ENCODE assay signal across 8 cellular contexts in genomic region chr2:125516496-125517109, GRCh38.
A peak's percentile ranks its signal among the peaks of the same experiment; 100 is the strongest.
DNase-seq lines count a peak whose midpoint lies in the region; ATAC-seq and TF ChIP-seq lines count a peak whose summit lies in the region.

No MANE protein-coding gene starts in this region.

- intact Hi-C loops in esophagus squamous epithelium (cut with DNase I) = no loop called here

- H3K36me3 ChIP-seq in kidney epithelial cell (ENCODE audit: control insufficient read depth, insufficient read depth, low read length) = no peaks in the 10 kb centered on the region
- no peaks in the 10 kb centered on the region for H3K36me3 ChIP-seq in esophagus squamous epithelium

- no peaks in the 10 kb centered on the region for H3K27me3 ChIP-seq in kidney epithelial cell (ENCODE audit: control insufficient read depth, insufficient read depth, low read length)
- H3K27me3 ChIP-seq in esophagus squamous epithelium = no peaks in the 10 kb centered on the region

- ATAC-seq in HG02642 (IDR thresholded peaks at IDR 0.05; ENCODE audit: poor library complexity, unreplicated experiment) = peak; percentile 69
- no peak for ATAC-seq in GM18861 (IDR thresholded peaks at IDR 0.05; ENCODE audit: unreplicated experiment)
- no peak for ATAC-seq in GM21576 (IDR thresholded peaks at IDR 0.05; ENCODE audit: unreplicated experiment)

- CTCF ChIA-PET in RWPE1 (lab: Yijun Ruan, JAX) = interaction anchor here (0.5 to 0.8 kb wide), 5 partner anchors 18 to 667 kb away, joined by 3 to 5 read pairs (median 4); no protein-coding TSS in a partner anchor

- no peak overlapping the region for H3K27ac ChIP-seq in RWPE1
- no peak overlapping the region for H3K27ac ChIP-seq in esophagus squamous epithelium

- DNase-seq in GM03348 (ENCODE audit: low spot score) (peak; percentile 12), RWPE1 (ENCODE audit: low spot score) (peak; percentile 15), kidney epithelial cell (ENCODE audit: low read depth) (no peak), esophagus squamous epithelium (lab: John Stamatoyannopoulos, UW) (no peak)
- no peak for DNase-seq in stimulated activated naive CD4-positive, alpha-beta T cell treated with Interleukin-2 at 50 U/mL for 16 hours (lab: John Stamatoyannopoulos, UW)

- 62 to 63% methylated on average over 3 of the region's 3 CpGs for WGBS in esophagus squamous epithelium, 2 donors

- H3K9me3 ChIP-seq in esophagus squamous epithelium = peaks cover 0 to 10% (median 3%) of the 10 kb centered on the region in 3 donors

- TF ChIP-seq POLR2A in esophagus squamous epithelium (IDR thresholded peaks at IDR 0.05) = no peak

- POLR2A ChIA-PET in RWPE1 (lab: Yijun Ruan, JAX; ENCODE audit: low non-redundant PET) = no interaction called here

- no peaks in the 10 kb centered on the region for H3K4me1 ChIP-seq in esophagus squamous epithelium

- H3K4me3 ChIP-seq in kidney epithelial cell (ENCODE audit: low read depth, low read length) = no peak overlapping the region
- no peak overlapping the region for H3K4me3 ChIP-seq in esophagus squamous epithelium

- peak; percentile 55 for TF ChIP-seq CTCF in RWPE1 (conservative IDR thresholded peaks at IDR 0.05; ENCODE audit: low read depth)
- TF ChIP-seq CTCF in kidney epithelial cell (IDR thresholded peaks at IDR 0.05; ENCODE audit: insufficient read depth, low read length, poor library complexity, severe bottlenecking) = peak; percentile 58
- TF ChIP-seq CTCF in esophagus squamous epithelium (IDR thresholded peaks at IDR 0.05) = peak in 2 of 6 experiments; percentile 10 to 24

Comparison
In these comparisons a context has a peak if more than half of its experiments do, and no peak if none do; other contexts are left out.
1. DNase-seq: peak in GM03348 (single experiment) and RWPE1 (single experiment); none in kidney epithelial cell (single experiment), esophagus squamous epithelium (single experiment) and stimulated activated naive CD4-positive, alpha-beta T cell treated with Interleukin-2 at 50 U/mL for 16 hours (single experiment).